ENCODE assay signal across 10 cellular contexts in genomic region chr10:102814873-102815661, GRCh38. TPM values are rescaled to one million over a fixed set of nuclear protein-coding genes. Genes with fewer than 3 reads are reported as not detected.
DNase-seq lines count a peak whose midpoint lies in the region; ATAC-seq and TF ChIP-seq lines count a peak whose summit lies in the region.
"Had no signal": no experiment of that assay in that cellular context is flagged by ENCODE, and none has a peak within 500 bp of the region (broad histone marks: within the 10 kb centered on the region; RNA-seq: fewer than 3 reads in every experiment).

No MANE protein-coding gene starts in this region.

- intact Hi-C loops in activated B cell treated with CpG ODN at 0.5 μM for 24 hours (cut with micrococcal nuclease) (loop anchor here (2.0 to 5.0 kb wide), 2 partner anchors 18 to 63 kb away; no protein-coding TSS in a partner anchor), heart right ventricle (cut with DNase I) (loop anchor here (2.0 to 10.0 kb wide), 8 partner anchors 38 to 73 kb away; partner anchors contain the start of gene WBP1L (in 4 of the 10)), prostate gland (cut with DNase I) (no loop called here)

- H3K4me2 ChIP-seq in BLaER1 treated with 17β-estradiol and CSF1 and Interleukin-3, amounts not matched to agents 10 nM and 100 nM, result peak overlapping the region; percentile 84 to 95 (median 92)

- POLR2A ChIA-PET in activated B cell treated with CpG ODN at 0.5 μM for 24 hours (lab: Charles Lee), result interaction anchor here (0.6 kb wide), 1 partner anchor 1448 kb away, joined by 3 read pairs; no protein-coding TSS in a partner anchor

- in situ Hi-C loops in GM13977 (cut with MboI; ENCODE audit: low pct_unique_long_range_greater_than_20kb, low sequenced_read_pairs, unreplicated experiment), result no loop called here

- peaks cover 77 to 94% (median 82%) of the 10 kb centered on the region in 10 experiments for H3K4me1 ChIP-seq in BLaER1 treated with 17β-estradiol and CSF1 and Interleukin-3, amounts not matched to agents 10 nM and 100 nM
- peaks cover 23 to 89% (median 53%) of the 10 kb centered on the region in 9 donors for H3K4me1 ChIP-seq in heart right ventricle
- no peaks in the 10 kb centered on the region for H3K4me1 ChIP-seq in prostate gland (replicated peaks)

- ATAC-seq in activated B cell treated with CpG ODN at 0.5 μM for 24 hours (ENCODE audit: low read depth) (no peak), heart right ventricle (peak; percentile 38 to 66 (median 52))

- peaks cover 50% of the 10 kb centered on the region for H3K4me1 Mint-ChIP-seq in activated B cell treated with CpG ODN at 0.5 μM for 24 hours

- peak overlapping the region; percentile 30 to 91 (median 67); a peak in 21 of 22 replicates for H3K9ac ChIP-seq in BLaER1 treated with 17β-estradiol and CSF1 and Interleukin-3, amounts not matched to agents 10 nM and 100 nM

- peak overlapping the region; percentile 68 to 98 (median 78) for H3K27ac ChIP-seq in BLaER1 treated with 17β-estradiol and CSF1 and Interleukin-3, amounts not matched to agents 10 nM and 100 nM
- H3K27ac ChIP-seq in heart right ventricle (peak overlapping the region; percentile 87 to 96 (median 91)), prostate gland (peak overlapping the region; percentile 56)

- peak overlapping the region in 7 of 10 experiments; percentile 1 to 58 (median 19); a peak in 4 of 20 replicates for H3K4me3 ChIP-seq in BLaER1 treated with 17β-estradiol and CSF1 and Interleukin-3, amounts not matched to agents 10 nM and 100 nM
- no peak overlapping the region for H3K4me3 ChIP-seq in heart right ventricle
- no peak overlapping the region for H3K4me3 ChIP-seq in prostate gland

- DNase-seq in activated B cell treated with CpG ODN at 0.5 μM for 24 hours (no peak), heart right ventricle (peak; percentile 75 to 84), prostate gland (ENCODE audit: low spot score) (peak; percentile 52), GM13977 (ENCODE audit: low spot score) (no peak), NCI-H2196 (lab: John Stamatoyannopoulos, UW; ENCODE audit: unreplicated experiment) (no peak), NCI-H1694 (lab: John Stamatoyannopoulos, UW) (no peak)
- no peak for DNase-seq in NK-92 treated with Interleukin-12 subunit alpha and Interleukin-12 subunit beta, amount 100 ng/mL, for 24 hours (lab: John Stamatoyannopoulos, UW)
- DNase-seq: DMS79 treated with DMSO at 0.1 percent for 48 hours, NCI-H748 treated with DMSO at 0.1 percent for 48 hours had no signal

- H3K9me3 Mint-ChIP-seq in activated B cell treated with CpG ODN at 0.5 μM for 24 hours, result no peaks in the 10 kb centered on the region

- peak overlapping the region; percentile 61 for H3K27ac Mint-ChIP-seq in activated B cell treated with CpG ODN at 0.5 μM for 24 hours

- CTCF ChIA-PET in activated B cell treated with CpG ODN at 0.5 μM for 24 hours (lab: Charles Lee), result no interaction called here

- no peaks in the 10 kb centered on the region for H3K27me3 Mint-ChIP-seq in activated B cell treated with CpG ODN at 0.5 μM for 24 hours

- H3K9me3 ChIP-seq in BLaER1 treated with 17β-estradiol and CSF1 and Interleukin-3, amounts not matched to agents 10 nM and 100 nM (replicated peaks in 1 of 11), result no peaks in the 10 kb centered on the region
- H3K9me3 ChIP-seq in heart right ventricle, result no peaks in the 10 kb centered on the region
- no peaks in the 10 kb centered on the region for H3K9me3 ChIP-seq in prostate gland

- WGBS in heart right ventricle, 2 donors, result 57 to 59% methylated on average over 23 of the region's 23 CpGs
- WGBS in prostate gland, result 66% methylated on average over 23 of the region's 23 CpGs

- no peak overlapping the region for H3K4me3 Mint-ChIP-seq in activated B cell treated with CpG ODN at 0.5 μM for 24 hours

- H3K36me3 ChIP-seq in BLaER1 treated with 17β-estradiol and CSF1 and Interleukin-3, amounts not matched to agents 10 nM and 100 nM, result peaks cover 12 to 45% (median 27%) of the 10 kb centered on the region in 11 experiments; a peak in 21 of 22 replicates
- peaks cover 0 to 52% (median 37%) of the 10 kb centered on the region in 9 donors for H3K36me3 ChIP-seq in heart right ventricle
- peaks cover 0 to 3% of the 10 kb centered on the region in 2 donors for H3K36me3 ChIP-seq in prostate gland

- TF ChIP-seq CTCF in activated B cell treated with CpG ODN at 0.5 μM for 24 hours (IDR thresholded peaks at IDR 0.05) (no peak), heart right ventricle (IDR thresholded peaks at IDR 0.05) (no peak), prostate gland (IDR thresholded peaks at IDR 0.05) (no peak), GM13977 (IDR thresholded peaks at IDR 0.05; ENCODE audit: extremely low read depth, insufficient read depth, missing control alignments) (no peak)

- H3K27me3 ChIP-seq in BLaER1 treated with 17β-estradiol and CSF1 and Interleukin-3, amounts not matched to agents 10 nM and 100 nM, result no peaks in the 10 kb centered on the region
- H3K27me3 ChIP-seq in heart right ventricle (no peaks in the 10 kb centered on the region), prostate gland (replicated peaks; ENCODE audit: insufficient read depth) (no peaks in the 10 kb centered on the region)

- peaks cover 53% of the 10 kb centered on the region for H3K36me3 Mint-ChIP-seq in activated B cell treated with CpG ODN at 0.5 μM for 24 hours (ENCODE audit: low read depth)

- TF ChIP-seq POLR2A in prostate gland (IDR thresholded peaks at IDR 0.05), result no peak

- no peaks in the 10 kb centered on the region for H4K20me1 ChIP-seq in BLaER1 treated with 17β-estradiol and CSF1 and Interleukin-3, amounts not matched to agents 10 nM and 100 nM

RNA-seq across cellular contexts. Expression of gene CYP17A1, which starts 22.1 kb away (rescaled TPM):
- total RNA-seq in activated B cell treated with CpG ODN at 0.5 μM for 24 hours (not detected in 2 replicates), heart right ventricle (under 1 TPM in 1 of 10 donors, not detected in 9; 0.16 TPM), prostate gland (10 to 100 TPM in 1 of 2 donors, not detected in 1; 12.8 TPM)
- under 1 TPM; 0.14 to 0.15 TPM for polyA plus RNA-seq in heart right ventricle

RNA-seq across cellular contexts. Expression of gene BORCS7, which starts 39.0 kb away (rescaled TPM):
- total RNA-seq in activated B cell treated with CpG ODN at 0.5 μM for 24 hours, result 12.1 and 17.4 TPM in 2 replicates
- total RNA-seq in heart right ventricle, result 10 to 100 TPM; 14.5 to 24.2 (median 17.6) TPM
- polyA plus RNA-seq in heart right ventricle, result 10 to 100 TPM; 18.0 to 19.7 TPM
- total RNA-seq in prostate gland, result 10 to 100 TPM; 39.0 to 49.4 TPM

RNA-seq across cellular contexts. Expression of gene AS3MT, which starts 54.2 kb away (rescaled TPM):
- 0.31 and 0.46 TPM in 2 replicates for total RNA-seq in activated B cell treated with CpG ODN at 0.5 μM for 24 hours
- 10 to 100 TPM; 10.0 to 29.3 (median 15.4) TPM for total RNA-seq in heart right ventricle
- polyA plus RNA-seq in heart right ventricle, result 10 to 100 TPM in 1 of 2 donors, 1 to 10 TPM in 1; 6.6 to 59.4 TPM
- total RNA-seq in prostate gland, result 10 to 100 TPM in 1 of 2 donors, 1 to 10 TPM in 1; 8.4 to 17.4 TPM

Comparison
In these comparisons a context has a peak if more than half of its experiments do, and no peak if none do; other contexts are left out.
1. H3K4me3 ChIP-seq: peak in BLaER1 treated with 17β-estradiol and CSF1 and Interleukin-3, amounts not matched to agents 10 nM and 100 nM (7 of 10); none in heart right ventricle (0 of 10) and prostate gland (0 of 2).
2. DNase-seq: peak in heart right ventricle (2 of 2) and prostate gland (single experiment); none in activated B cell treated with CpG ODN at 0.5 μM for 24 hours (single experiment), GM13977 (single experiment), NK-92 treated with Interleukin-12 subunit alpha and Interleukin-12 subunit beta, amount 100 ng/mL, for 24 hours (single experiment), NCI-H2196 (single experiment) and NCI-H1694 (single experiment).
3. Peak in every context shown above with its lines, with median percentiles within 50 percentile points of each other: H3K27ac ChIP-seq.